ENCODE assay signal across 9 cellular contexts in genomic region chr7:151167197-151167911, GRCh38. TPM values are rescaled to one million over a fixed set of nuclear protein-coding genes. Genes with fewer than 3 reads are reported as not detected.
DNase-seq lines count a peak whose midpoint lies in the region; ATAC-seq and TF ChIP-seq lines count a peak whose summit lies in the region.
"Had no signal": no experiment of that assay in that cellular context is flagged by ENCODE, and none has a peak within 500 bp of the region (broad histone marks: within the 10 kb centered on the region; RNA-seq: fewer than 3 reads in every experiment).

GBX1 (minus strand) TSS chr7:151167694; CDS start chr7:151167548, 146 bp downstream.

- H2AK5ac ChIP-seq in trophoblast cell (ENCODE audit: low read length), result no peak within 1 kb of the TSS

- peak within 1 kb of the TSS; percentile 85 for H3K4me2 ChIP-seq in trophoblast cell (ENCODE audit: low read length)

- peaks cover 13% of the 10 kb centered on the region for H3K4me1 Mint-ChIP-seq in activated B cell treated with CpG ODN at 0.5 μM for 24 hours
- H3K4me1 Mint-ChIP-seq in glutamatergic neuron (ENCODE audit: low read depth, unreplicated experiment), result peaks cover 12% of the 10 kb centered on the region

- no peak within 1 kb of the TSS for H3K9ac ChIP-seq in trophoblast cell (ENCODE audit: low read length)

- no peak within 1 kb of the TSS for H2BK5ac ChIP-seq in trophoblast cell (ENCODE audit: low read depth, low read length, poor library complexity)

- H3K27ac Mint-ChIP-seq in activated B cell treated with CpG ODN at 0.5 μM for 24 hours, result no peak within 1 kb of the TSS
- H3K27ac Mint-ChIP-seq in glutamatergic neuron (ENCODE audit: unreplicated experiment), result no peak within 1 kb of the TSS

- peaks cover 5 to 8% of the 10 kb centered on the region in 2 experiments for H3K4me1 ChIP-seq in trophoblast cell (ENCODE audit: control insufficient read depth in 1 of 2, insufficient read depth in 2 of 2, low read length in 2 of 2)

- no CpG with 5 or more reads among the region's 98 CpGs for WGBS in trophoblast cell (ENCODE audit: extremely low coverage, insufficient coverage, insufficient read length)

- H3K4ac ChIP-seq in trophoblast cell (ENCODE audit: low read depth, low read length), result no peak within 1 kb of the TSS

- no peak within 1 kb of the TSS for H3K14ac ChIP-seq in trophoblast cell (ENCODE audit: low read length)

- H2BK12ac ChIP-seq in trophoblast cell (ENCODE audit: low read length), result no peak within 1 kb of the TSS

- ATAC-seq in activated B cell treated with CpG ODN at 0.5 μM for 24 hours (ENCODE audit: low read depth) (peak; percentile 38), HG03159 (IDR thresholded peaks at IDR 0.05; ENCODE audit: unreplicated experiment) (no peak)

- H3K4me3 Mint-ChIP-seq in activated B cell treated with CpG ODN at 0.5 μM for 24 hours (peak within 1 kb of the TSS; percentile 69), glutamatergic neuron (ENCODE audit: unreplicated experiment) (peak within 1 kb of the TSS; percentile 81)

- peak; percentile 18 for DNase-seq in NCI-H2171 (lab: John Stamatoyannopoulos, UW)
- no peak for DNase-seq in NCI-H2171 treated with DMSO at 0.1 percent for 48 hours (lab: John Stamatoyannopoulos, UW)
- DNase-seq in activated B cell treated with CpG ODN at 0.5 μM for 24 hours, result no peak
- peak; percentile 68 for DNase-seq in glutamatergic neuron
- peak in 1 of 2 donors; percentile 8 for DNase-seq in trophoblast cell
- no peak for DNase-seq in epidermal melanocyte (ENCODE audit: insufficient read length, low spot score)
- no peak for DNase-seq in putamen (ENCODE audit: low spot score)

- H3K27ac ChIP-seq in trophoblast cell (ENCODE audit: low read depth, low read length), result no peak within 1 kb of the TSS
- H3K27ac ChIP-seq: C4-2B had no signal

- H3K79me2 ChIP-seq in trophoblast cell (ENCODE audit: control insufficient read depth, insufficient read depth, low read length, poor library complexity), result no peaks in the 10 kb centered on the region

- peaks cover 9% of the 10 kb centered on the region for H3K9me3 ChIP-seq in trophoblast cell (ENCODE audit: insufficient read depth, low read depth, low read length)

- H3K27me3 Mint-ChIP-seq in activated B cell treated with CpG ODN at 0.5 μM for 24 hours (peaks cover 43% of the 10 kb centered on the region), glutamatergic neuron (ENCODE audit: unreplicated experiment) (peaks cover 21% of the 10 kb centered on the region)

- H3K18ac ChIP-seq in trophoblast cell (ENCODE audit: low read length), result no peak within 1 kb of the TSS

- H3K36me3 Mint-ChIP-seq in activated B cell treated with CpG ODN at 0.5 μM for 24 hours (ENCODE audit: low read depth) (no peaks in the 10 kb centered on the region), glutamatergic neuron (ENCODE audit: unreplicated experiment) (no peaks in the 10 kb centered on the region)

- intact Hi-C loops in activated B cell treated with CpG ODN at 0.5 μM for 24 hours (cut with micrococcal nuclease), result loop anchor here (5.0 kb wide), 1 partner anchor 65 kb away; the partner anchor contains the start of gene CHPF2

- POLR2A ChIA-PET in activated B cell treated with CpG ODN at 0.5 μM for 24 hours (lab: Charles Lee), result interaction anchor here (0.6 kb wide), 1 partner anchor 49 kb away, joined by 4 read pairs; no protein-coding TSS in a partner anchor

- peaks cover 52% of the 10 kb centered on the region for H3K27me3 ChIP-seq in trophoblast cell (ENCODE audit: insufficient read depth, low read length)

- TF ChIP-seq CTCF in activated B cell treated with CpG ODN at 0.5 μM for 24 hours (IDR thresholded peaks at IDR 0.05) (no peak), glutamatergic neuron (IDR thresholded peaks at IDR 0.05; ENCODE audit: partially characterized antibody, unreplicated experiment) (peak; percentile 13)

- H4K12ac ChIP-seq in trophoblast cell (ENCODE audit: low read depth, low read length), result no peak within 1 kb of the TSS

- no peak within 1 kb of the TSS for H2BK120ac ChIP-seq in trophoblast cell (ENCODE audit: insufficient read depth, low read length, poor library complexity)

- H2AFZ ChIP-seq in trophoblast cell (ENCODE audit: insufficient read depth, low read length, poor library complexity), result peak within 1 kb of the TSS; percentile 56

- peak within 1 kb of the TSS; percentile 63 for H3K4me3 ChIP-seq in trophoblast cell (ENCODE audit: low read depth, low read length)

- H3K23ac ChIP-seq in trophoblast cell (ENCODE audit: low read length), result no peak within 1 kb of the TSS

- H3K9me3 Mint-ChIP-seq in activated B cell treated with CpG ODN at 0.5 μM for 24 hours (no peaks in the 10 kb centered on the region), glutamatergic neuron (ENCODE audit: unreplicated experiment) (peaks cover 15% of the 10 kb centered on the region)

- no peaks in the 10 kb centered on the region for H3K79me1 ChIP-seq in trophoblast cell (ENCODE audit: low read length)

- no peaks in the 10 kb centered on the region for H3K36me3 ChIP-seq in trophoblast cell (ENCODE audit: control insufficient read depth in 1 of 2, insufficient read depth in 2 of 2, low read length in 2 of 2)

- no peak within 1 kb of the TSS for H4K8ac ChIP-seq in trophoblast cell (ENCODE audit: low read depth, low read length)

- CTCF ChIA-PET in activated B cell treated with CpG ODN at 0.5 μM for 24 hours (lab: Charles Lee), result interaction anchor here (0.9 to 1.3 kb wide), 4 partner anchors 10 to 75 kb away, joined by 3 read pairs; no protein-coding TSS in a partner anchor

- no peak within 1 kb of the TSS for H4K91ac ChIP-seq in trophoblast cell (ENCODE audit: low read depth, low read length)

RNA-seq across cellular contexts. Expression of gene GBX1, which starts in this region (rescaled TPM):
- not detected in 2 replicates for total RNA-seq in activated B cell treated with CpG ODN at 0.5 μM for 24 hours
- total RNA-seq in glutamatergic neuron (ENCODE audit: unreplicated experiment), result not detected
- not detected in 2 replicates for polyA plus RNA-seq in trophoblast cell (2013)

Comparison
In these comparisons a context has a peak if more than half of its experiments do, and no peak if none do; other contexts are left out.
1. Peak in ATAC-seq in activated B cell treated with CpG ODN at 0.5 μM for 24 hours; RNA of the gene not detected or under 1 TPM.
2. Peak in DNase-seq in glutamatergic neuron; RNA of the gene not detected or under 1 TPM.